In genomic region chr6:44655368-44656342, GRCh38 we compare ENCODE assay signal across 8 cellular contexts.
DNase-seq lines count a peak whose midpoint lies in the region; ATAC-seq, FAIRE-seq and TF ChIP-seq lines count a peak whose summit lies in the region.

No MANE protein-coding gene starts in this region.

- intact Hi-C loops in testis (cut with DNase I; ENCODE audit: low total_unique reads) = loop anchor here (5.0 kb wide), 1 partner anchor 1062 kb away; no protein-coding TSS in a partner anchor

- peaks cover 55% of the 10 kb centered on the region for H3K4me1 ChIP-seq in SJSA1 (replicated peaks)
- peaks cover 6% of the 10 kb centered on the region for H3K4me1 ChIP-seq in testis

- ATAC-seq in GM18498 (IDR thresholded peaks at IDR 0.05; ENCODE audit: unreplicated experiment) (peak; percentile 60), omental fat pad (ENCODE audit: low FRiP score) (peak; percentile 79), HG03108 (IDR thresholded peaks at IDR 0.05; ENCODE audit: unreplicated experiment) (no peak)

- H3K4me3 ChIP-seq in SJSA1 (no peak overlapping the region), testis (peak overlapping the region in 1 of 2 donors; percentile 23)

- no peak for TF ChIP-seq POLR2A in testis (IDR thresholded peaks at IDR 0.05)

- H3K9me3 ChIP-seq in SJSA1 (replicated peaks) (no peaks in the 10 kb centered on the region), testis (no peaks in the 10 kb centered on the region)

- 27 to 34% methylated on average over 7 to 26 of the region's 26 CpGs for WGBS in testis, 2 donors

- in situ Hi-C loops in KBM-7 (cut with MboI; ENCODE audit: low pct_unique_long_range_greater_than_20kb, low sequenced_read_pairs) = loop anchor here (25.0 kb wide), 1 partner anchor 757 kb away; no protein-coding TSS in a partner anchor

- H3K27ac ChIP-seq in SJSA1 (no peak overlapping the region), testis (no peak overlapping the region)

- no peaks in the 10 kb centered on the region for H3K36me3 ChIP-seq in SJSA1
- no peaks in the 10 kb centered on the region for H3K36me3 ChIP-seq in testis (ENCODE audit: low read depth, missing control alignments)

- FAIRE-seq in frontal cortex (lab: Jason Lieb, UNC) = no peak

- H3K27me3 ChIP-seq in SJSA1 (replicated peaks) (no peaks in the 10 kb centered on the region), testis (no peaks in the 10 kb centered on the region)

- DNase-seq in KBM-7 = peak; percentile 85
- DNase-seq in SJSA1 (ENCODE audit: low read depth in 1 of 2, low spot score in 2 of 2) = peak; percentile 76 to 78
- peak; percentile 91 for DNase-seq in activated effector memory CD4-positive, alpha-beta T cell treated with anti-CD3 and anti-CD28 coated beads, Interleukin-2, amount 50 U/mL, for 16 hours
- DNase-seq in frontal cortex (ENCODE audit: low spot score in 2 of 2) = peak; percentile 33 to 74
- DNase-seq in omental fat pad (ENCODE audit: low spot score) = peak; percentile 70
- peak; percentile 84 for DNase-seq in testis

- TF ChIP-seq CTCF in omental fat pad (IDR thresholded peaks at IDR 0.05) (peak in 2 of 3 donors; percentile 43 to 57), testis (IDR thresholded peaks at IDR 0.05) (peak; percentile 73 to 89 (median 88))
